ENCODE assay signal across 8 cellular contexts in the genomic region with DNA sequence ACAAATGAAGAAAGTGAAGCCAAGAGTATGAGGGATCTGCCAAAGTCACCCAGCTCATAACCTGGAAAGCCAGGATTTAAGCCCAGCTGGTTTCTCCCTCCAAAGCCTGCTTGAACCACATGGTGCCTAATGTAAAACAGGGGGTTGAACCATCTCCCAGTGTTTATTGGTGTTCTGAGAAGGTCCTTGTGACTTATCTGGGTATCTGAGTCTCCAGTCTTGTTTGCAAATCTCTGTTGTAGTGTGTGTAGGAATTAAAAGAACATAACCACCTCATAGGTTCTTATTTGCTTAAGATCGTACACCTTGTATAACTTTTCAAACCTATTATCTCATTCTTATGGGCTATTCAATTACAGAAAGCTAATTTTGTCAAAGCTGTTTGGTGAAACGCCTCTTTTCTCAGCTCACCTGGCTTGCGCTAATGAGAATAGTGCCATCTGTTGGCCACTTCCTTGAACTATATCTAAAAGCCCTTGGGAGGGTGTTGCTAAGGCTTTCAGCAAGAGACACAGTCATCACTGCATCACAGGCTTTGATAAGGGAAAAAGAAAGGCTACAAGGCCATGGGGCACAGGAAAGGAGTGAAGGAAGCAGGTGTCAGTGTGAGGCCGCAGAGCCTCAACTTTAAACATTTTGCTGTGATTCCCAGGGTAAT. TPM values are rescaled to one million over a fixed set of nuclear protein-coding genes. Genes with fewer than 3 reads are reported as not detected.
DNase-seq lines count a peak whose midpoint lies in the region; ATAC-seq and TF ChIP-seq lines count a peak whose summit lies in the region.

No MANE protein-coding gene starts in this region.

- H3K9me3 ChIP-seq in gastroesophageal sphincter = no peaks in the 10 kb centered on the region

- 0 to 3% methylated on average over 4 of the region's 4 CpGs for WGBS in gastroesophageal sphincter (ENCODE audit: low coverage in 1 of 2), 2 donors

- no peaks in the 10 kb centered on the region for H3K4me1 ChIP-seq in gastroesophageal sphincter

- ATAC-seq in GM19395 (IDR thresholded peaks at IDR 0.05; ENCODE audit: unreplicated experiment) (peak; percentile 96), HG03442 (IDR thresholded peaks at IDR 0.05; ENCODE audit: unreplicated experiment) (peak; percentile 87), gastroesophageal sphincter (peak; percentile 87)

- no peaks in the 10 kb centered on the region for H3K36me3 Mint-ChIP-seq in activated T-helper 2 cell treated with anti-CD3 and anti-CD28 coated beads, Interferon-gamma antibody, Interleukin-2, Interleukin-4, amounts not matched to agents 10 μg/mL and 5 μg/mL and 100 μg/mL, durations not matched to agents 14 hours and 24 hours and 36 hours (ENCODE audit: low read depth)

- no peak overlapping the region for H3K4me3 ChIP-seq in gastroesophageal sphincter

- no peak overlapping the region for H3K4me3 Mint-ChIP-seq in activated T-helper 2 cell treated with anti-CD3 and anti-CD28 coated beads, Interferon-gamma antibody, Interleukin-2, Interleukin-4, amounts not matched to agents 10 μg/mL and 5 μg/mL and 100 μg/mL, durations not matched to agents 14 hours and 24 hours and 36 hours (ENCODE audit: low read depth)

- H3K9me3 Mint-ChIP-seq in activated T-helper 2 cell treated with anti-CD3 and anti-CD28 coated beads, Interferon-gamma antibody, Interleukin-2, Interleukin-4, amounts not matched to agents 10 μg/mL and 5 μg/mL and 100 μg/mL, durations not matched to agents 14 hours and 24 hours and 36 hours = no peaks in the 10 kb centered on the region

- TF ChIP-seq CTCF in gastroesophageal sphincter (IDR thresholded peaks at IDR 0.05) = peak; percentile 26 to 63 (median 42)

- DNase-seq in DMS53 treated with DMSO at 0.1 percent for 48 hours (lab: John Stamatoyannopoulos, UW; ENCODE audit: unreplicated experiment) (peak; percentile 58), NCI-H526 (lab: John Stamatoyannopoulos, UW) (peak; percentile 33 to 73), pons (ENCODE audit: low spot score) (peak; percentile 66)
- DNase-seq in activated T-helper 2 cell treated with anti-CD3 and anti-CD28 coated beads, Interferon-gamma antibody, Interleukin-2, Interleukin-4, amounts not matched to agents 10 μg/mL and 5 μg/mL and 100 μg/mL, durations not matched to agents 14 hours and 24 hours and 36 hours (ENCODE audit: low spot score) = peak; percentile 39
- no peak for DNase-seq in effector CD8-positive, alpha-beta T cell (lab: John Stamatoyannopoulos, UW)

- H3K27ac Mint-ChIP-seq in activated T-helper 2 cell treated with anti-CD3 and anti-CD28 coated beads, Interferon-gamma antibody, Interleukin-2, Interleukin-4, amounts not matched to agents 10 μg/mL and 5 μg/mL and 100 μg/mL, durations not matched to agents 14 hours and 24 hours and 36 hours = no peak overlapping the region

- H3K27me3 Mint-ChIP-seq in activated T-helper 2 cell treated with anti-CD3 and anti-CD28 coated beads, Interferon-gamma antibody, Interleukin-2, Interleukin-4, amounts not matched to agents 10 μg/mL and 5 μg/mL and 100 μg/mL, durations not matched to agents 14 hours and 24 hours and 36 hours (ENCODE audit: low read depth) = peaks cover 8% of the 10 kb centered on the region

- peaks cover 4% of the 10 kb centered on the region for H3K4me1 Mint-ChIP-seq in activated T-helper 2 cell treated with anti-CD3 and anti-CD28 coated beads, Interferon-gamma antibody, Interleukin-2, Interleukin-4, amounts not matched to agents 10 μg/mL and 5 μg/mL and 100 μg/mL, durations not matched to agents 14 hours and 24 hours and 36 hours (ENCODE audit: low read depth)

- intact Hi-C loops in activated T-helper 2 cell treated with anti-CD3 and anti-CD28 coated beads, Interferon-gamma antibody, Interleukin-2, Interleukin-4, amounts not matched to agents 10 μg/mL and 5 μg/mL and 100 μg/mL, durations not matched to agents 14 hours and 24 hours and 36 hours (cut with micrococcal nuclease) = loop anchor here (1.0 to 2.0 kb wide), 2 partner anchors 34 to 121 kb away; a partner anchor contains a TSS

- TF ChIP-seq EP300 in gastroesophageal sphincter (IDR thresholded peaks at IDR 0.05) = no peak

- no peaks in the 10 kb centered on the region for H3K36me3 ChIP-seq in gastroesophageal sphincter

- H3K27ac ChIP-seq in gastroesophageal sphincter = no peak overlapping the region

- TF ChIP-seq POLR2A in gastroesophageal sphincter (IDR thresholded peaks at IDR 0.05) = no peak

- no peaks in the 10 kb centered on the region for H3K27me3 ChIP-seq in gastroesophageal sphincter

RNA-seq across cellular contexts. Expression of a gene that starts 12.2 kb away (rescaled TPM):
- 0.09 and 0.14 TPM in 2 replicates for total RNA-seq in activated T-helper 2 cell treated with anti-CD3 and anti-CD28 coated beads, Interferon-gamma antibody, Interleukin-2, Interleukin-4, amounts not matched to agents 10 μg/mL and 5 μg/mL and 100 μg/mL, durations not matched to agents 14 hours and 24 hours and 36 hours
- 1 to 10 TPM in 3 of 4 donors, under 1 TPM in 1; 0.42 to 2.1 (median 1.4) TPM for total RNA-seq in gastroesophageal sphincter

RNA-seq across cellular contexts. Expression of a gene that starts 34.0 kb away (rescaled TPM):
- total RNA-seq in activated T-helper 2 cell treated with anti-CD3 and anti-CD28 coated beads, Interferon-gamma antibody, Interleukin-2, Interleukin-4, amounts not matched to agents 10 μg/mL and 5 μg/mL and 100 μg/mL, durations not matched to agents 14 hours and 24 hours and 36 hours = not detected in 2 replicates
- not detected for total RNA-seq in gastroesophageal sphincter

RNA-seq across cellular contexts. Expression of a gene that starts 34.4 kb away (rescaled TPM):
- total RNA-seq in activated T-helper 2 cell treated with anti-CD3 and anti-CD28 coated beads, Interferon-gamma antibody, Interleukin-2, Interleukin-4, amounts not matched to agents 10 μg/mL and 5 μg/mL and 100 μg/mL, durations not matched to agents 14 hours and 24 hours and 36 hours = 14.0 and 14.9 TPM in 2 replicates
- total RNA-seq in gastroesophageal sphincter = 10 to 100 TPM; 25.1 to 43.9 (median 30.8) TPM

RNA-seq across cellular contexts. Expression of a gene that starts 54.2 kb away (rescaled TPM):
- 36.5 and 38.8 TPM in 2 replicates for total RNA-seq in activated T-helper 2 cell treated with anti-CD3 and anti-CD28 coated beads, Interferon-gamma antibody, Interleukin-2, Interleukin-4, amounts not matched to agents 10 μg/mL and 5 μg/mL and 100 μg/mL, durations not matched to agents 14 hours and 24 hours and 36 hours
- 100 to 1,000 TPM in 3 of 4 donors, 10 to 100 TPM in 1; 96.1 to 154 (median 130) TPM for total RNA-seq in gastroesophageal sphincter
